9 cellular contexts compared by ENCODE assay signal in genomic region chr22:40426671-40427070, GRCh38. TPM values are rescaled to one million over a fixed set of nuclear protein-coding genes. Genes with fewer than 3 reads are reported as not detected.
DNase-seq lines count a peak whose midpoint lies in the region; ATAC-seq, FAIRE-seq and TF ChIP-seq lines count a peak whose summit lies in the region.
"Had no signal": no experiment of that assay in that cellular context is flagged by ENCODE, and none has a peak within 500 bp of the region (broad histone marks: within the 10 kb centered on the region; RNA-seq: fewer than 3 reads in every experiment).

No MANE protein-coding gene starts in this region.

- peaks cover 28% of the 10 kb centered on the region for H3K4me1 Mint-ChIP-seq in CD8-positive, alpha-beta T cell (ENCODE audit: low read depth)
- peaks cover 17 to 51% (median 41%) of the 10 kb centered on the region in 7 donors for H3K4me1 Mint-ChIP-seq in naive thymus-derived CD4-positive, alpha-beta T cell
- H3K4me1 Mint-ChIP-seq in HFFc6 (ENCODE audit: low read depth), result no peaks in the 10 kb centered on the region

- SMC1A ChIA-PET in GM12878 (lab: Charles Lee; ENCODE audit: uncharacterized antibody, unreplicated experiment), result interaction anchor here (1.0 to 2.6 kb wide), 2 partner anchors 10 to 71 kb away, joined by 4 to 14 read pairs; no protein-coding TSS in a partner anchor

- H3K4me2 ChIP-seq in GM12878 (ENCODE audit: control insufficient read depth, insufficient read depth), result no peak overlapping the region

- H3K27me3 ChIP-seq in CD8-positive, alpha-beta T cell (ENCODE audit: insufficient read depth, low read length), result no peaks in the 10 kb centered on the region
- H3K27me3 ChIP-seq in GM12878 (replicated peaks in 1 of 2; ENCODE audit: control insufficient read depth in 2 of 2, insufficient read depth in 2 of 2, low read length in 1 of 2) (no peaks in the 10 kb centered on the region), MG63 (no peaks in the 10 kb centered on the region)
- H3K27me3 ChIP-seq in naive thymus-derived CD4-positive, alpha-beta T cell (ENCODE audit: control insufficient read depth in 2 of 2, insufficient read depth in 2 of 2, low read length in 2 of 2), result no peaks in the 10 kb centered on the region
- H3K27me3 ChIP-seq: esophagus muscularis mucosa had no signal

- TF ChIP-seq POLR2A in GM12878 (IDR thresholded peaks at IDR 0.05; ENCODE audit: low read depth, low read length), result 0 out of 2 replicates have a peak, but pooled peaks have one; percentile 36

- peaks cover 84% of the 10 kb centered on the region for H3K36me3 ChIP-seq in CD8-positive, alpha-beta T cell (ENCODE audit: insufficient read depth, low read length)
- peaks cover 59 to 67% of the 10 kb centered on the region in 2 experiments for H3K36me3 ChIP-seq in GM12878 (ENCODE audit: control insufficient read depth in 2 of 2, insufficient read depth in 2 of 2, low read length in 1 of 2)
- H3K36me3 ChIP-seq in naive thymus-derived CD4-positive, alpha-beta T cell (ENCODE audit: control insufficient read depth in 2 of 3, insufficient read depth in 3 of 3, low read length in 3 of 3), result peaks cover 26 to 97% (median 45%) of the 10 kb centered on the region in 3 experiments
- peaks cover 50% of the 10 kb centered on the region for H3K36me3 ChIP-seq in MG63

- TF ChIP-seq CTCF in CD8-positive, alpha-beta T cell (IDR thresholded peaks at IDR 0.05), result no peak
- TF ChIP-seq CTCF in GM12878 (IDR thresholded peaks at IDR 0.05 in 2 of 3, conservative IDR thresholded peaks at IDR 0.05 in 1 of 3; ENCODE audit: control insufficient read depth in 2 of 3, extremely low read depth in 1 of 3, insufficient read depth in 1 of 3, low read depth in 3 of 3, low read length in 3 of 3), result no peak
- TF ChIP-seq CTCF in HFFc6 (IDR thresholded peaks at IDR 0.05), result no peak

- H3K27ac Mint-ChIP-seq in CD8-positive, alpha-beta T cell, result peak overlapping the region; percentile 73
- H3K27ac Mint-ChIP-seq in naive thymus-derived CD4-positive, alpha-beta T cell, result peak overlapping the region in 8 of 9 donors; percentile 34 to 91 (median 80)
- no peak overlapping the region for H3K27ac Mint-ChIP-seq in HFFc6

- in situ Hi-C loops in GM12878 (cut with MboI), result no loop called here

- CTCF ChIA-PET in CD8-positive, alpha-beta T cell (lab: Charles Lee), result interaction anchor here (1.4 to 5.1 kb wide), 3 partner anchors 10 to 61 kb away, joined by 3 to 47 read pairs (median 3); no protein-coding TSS in a partner anchor
- CTCF ChIA-PET in GM12878 (lab: Yijun Ruan, JAX), result interaction anchor here (1.5 kb wide), 1 partner anchor 219 kb away, joined by 3 read pairs; no protein-coding TSS in a partner anchor
- CTCF ChIA-PET in naive thymus-derived CD4-positive, alpha-beta T cell (lab: Charles Lee), result interaction anchor here (3.2 kb wide), 1 partner anchor 10 kb away, joined by 11 read pairs; no protein-coding TSS in a partner anchor
- CTCF ChIA-PET in HEK293T (lab: Yijun Ruan, JAX), result interaction anchor here (2.9 kb wide), 1 partner anchor 10 kb away, joined by 10 read pairs; no protein-coding TSS in a partner anchor

- H3K36me3 Mint-ChIP-seq in CD8-positive, alpha-beta T cell, result peaks cover 96% of the 10 kb centered on the region
- H3K36me3 Mint-ChIP-seq in naive thymus-derived CD4-positive, alpha-beta T cell, result peaks cover 19 to 77% (median 44%) of the 10 kb centered on the region in 5 donors
- peaks cover 19% of the 10 kb centered on the region for H3K36me3 Mint-ChIP-seq in HFFc6 (ENCODE audit: low read depth)

- no peak for FAIRE-seq in GM12878 (lab: Jason Lieb, UNC)

- H3K9ac ChIP-seq in GM12878 (ENCODE audit: control insufficient read depth, insufficient read depth, low read length), result no peak overlapping the region

- H3K9me3 Mint-ChIP-seq in CD8-positive, alpha-beta T cell, result no peaks in the 10 kb centered on the region
- peaks cover 0 to 4% (median 0%) of the 10 kb centered on the region in 11 donors for H3K9me3 Mint-ChIP-seq in naive thymus-derived CD4-positive, alpha-beta T cell
- no peaks in the 10 kb centered on the region for H3K9me3 Mint-ChIP-seq in HFFc6

- H3K4me3 Mint-ChIP-seq in CD8-positive, alpha-beta T cell, result no peak overlapping the region
- H3K4me3 Mint-ChIP-seq in naive thymus-derived CD4-positive, alpha-beta T cell, result no peak overlapping the region
- H3K4me3 Mint-ChIP-seq in HFFc6, result no peak overlapping the region

- no peak overlapping the region for H3K27ac ChIP-seq in CD8-positive, alpha-beta T cell (ENCODE audit: low read depth, low read length)
- H3K27ac ChIP-seq in GM12878 (ENCODE audit: control insufficient read depth, insufficient read depth), result no peak overlapping the region; the same call in 1 of the 2 replicates
- H3K27ac ChIP-seq in naive thymus-derived CD4-positive, alpha-beta T cell (ENCODE audit: low read depth, low read length), result no peak overlapping the region

- no TSS peak for BruUV-seq in GM12878 (replicated peaks; lab: Mats Ljungman, UMichigan)

- H3K27me3 Mint-ChIP-seq in CD8-positive, alpha-beta T cell (ENCODE audit: low read depth), result no peaks in the 10 kb centered on the region
- H3K27me3 Mint-ChIP-seq in naive thymus-derived CD4-positive, alpha-beta T cell, result no peaks in the 10 kb centered on the region
- H3K27me3 Mint-ChIP-seq in HFFc6 (ENCODE audit: insufficient read depth), result peaks cover 10% of the 10 kb centered on the region

- peaks cover 3% of the 10 kb centered on the region for H3K79me2 ChIP-seq in GM12878 (ENCODE audit: control insufficient read depth, insufficient read depth, low read length)

- no peak for TF ChIP-seq RAD21 in GM12878 (IDR thresholded peaks at IDR 0.05; ENCODE audit: insufficient read depth, low read depth, low read length)

- POLR2A ChIA-PET in CD8-positive, alpha-beta T cell (lab: Charles Lee), result interaction anchor here (0.5 to 1.2 kb wide), 2 partner anchors 10 to 375 kb away, joined by 3 to 4 read pairs; no protein-coding TSS in a partner anchor
- POLR2A ChIA-PET in GM12878 (lab: Charles Lee), result no interaction called here
- POLR2A ChIA-PET in naive thymus-derived CD4-positive, alpha-beta T cell (lab: Charles Lee), result interaction anchor here (0.6 to 1.2 kb wide), 2 partner anchors 11 to 42 kb away, joined by 3 read pairs; no protein-coding TSS in a partner anchor
- POLR2A ChIA-PET in HEK293T (lab: Yijun Ruan, JAX), result no interaction called here

- RAD21 ChIA-PET in GM12878 (lab: Charles Lee; ENCODE audit: unreplicated experiment), result no interaction called here

- DNase-seq in CD8-positive, alpha-beta T cell, result no peak
- DNase-seq in NCI-H146 (lab: John Stamatoyannopoulos, UW), result peak; percentile 76
- DNase-seq in GM12878 (ENCODE audit: low read depth, low spot score), result no peak
- no peak for DNase-seq in naive thymus-derived CD4-positive, alpha-beta T cell
- DNase-seq in NCI-H446 (lab: John Stamatoyannopoulos, UW), result no peak
- no peak for DNase-seq in HEK293T (ENCODE audit: extremely low spot score)
- no peak for DNase-seq in MG63
- DNase-seq in HFFc6, result no peak

- WGBS in GM12878 (ENCODE audit: insufficient coverage, insufficient replicate concordance, low lambda C conversion rate, missing lambda C conversion rate), result 88% methylated on average over 6 of the region's 6 CpGs

- no peak for ATAC-seq in CD8-positive, alpha-beta T cell
- no peak for ATAC-seq in GM12878
- no peak for ATAC-seq in naive thymus-derived CD4-positive, alpha-beta T cell

- H3K4me1 ChIP-seq in CD8-positive, alpha-beta T cell (ENCODE audit: insufficient read depth, low read length), result no peaks in the 10 kb centered on the region
- no peaks in the 10 kb centered on the region for H3K4me1 ChIP-seq in GM12878 (ENCODE audit: control insufficient read depth, insufficient read depth, low read length)
- H3K4me1 ChIP-seq in naive thymus-derived CD4-positive, alpha-beta T cell (ENCODE audit: control insufficient read depth in 2 of 2, insufficient read depth in 2 of 2, low read length in 2 of 2), result no peaks in the 10 kb centered on the region

- H3K4me3 ChIP-seq in CD8-positive, alpha-beta T cell (ENCODE audit: low read depth, low read length), result no peak overlapping the region
- no peak overlapping the region for H3K4me3 ChIP-seq in GM12878
- H3K4me3 ChIP-seq in naive thymus-derived CD4-positive, alpha-beta T cell (ENCODE audit: low read length), result no peak overlapping the region
- H3K4me3 ChIP-seq in MG63, result no peak overlapping the region
- H3K4me3 ChIP-seq: esophagus muscularis mucosa had no signal

- no peaks in the 10 kb centered on the region for H4K20me1 ChIP-seq in GM12878 (ENCODE audit: control insufficient read depth, insufficient read depth)

- intact Hi-C loops in CD8-positive, alpha-beta T cell (cut with DNase I, micrococcal nuclease), result no loop called here
- intact Hi-C loops in GM12878 (cut with micrococcal nuclease; ENCODE audit: unreplicated experiment), result no loop called here
- intact Hi-C loops in naive thymus-derived CD4-positive, alpha-beta T cell (cut with micrococcal nuclease), result no loop called here

- H3K9me3 ChIP-seq in CD8-positive, alpha-beta T cell (ENCODE audit: low read length), result no peaks in the 10 kb centered on the region
- H3K9me3 ChIP-seq in GM12878 (replicated peaks; ENCODE audit: control insufficient read depth, insufficient read depth, low read length) (no peaks in the 10 kb centered on the region), MG63 (no peaks in the 10 kb centered on the region)
- H3K9me3 ChIP-seq in naive thymus-derived CD4-positive, alpha-beta T cell (ENCODE audit: control insufficient read depth in 2 of 3, low read length in 3 of 3), result no peaks in the 10 kb centered on the region
- H3K9me3 ChIP-seq: esophagus muscularis mucosa had no signal

- H2AFZ ChIP-seq in GM12878 (ENCODE audit: control insufficient read depth, low read depth, low read length), result no peak overlapping the region

- TF ChIP-seq EP300 in GM12878 (IDR thresholded peaks at IDR 0.05; ENCODE audit: borderline replicate concordance in 1 of 2, control insufficient read depth in 1 of 2, low read depth in 2 of 2, low read length in 2 of 2), result no peak

RNA-seq across cellular contexts. Expression of gene SGSM3, which starts 56.3 kb away (rescaled TPM):
- total RNA-seq in CD8-positive, alpha-beta T cell, result 10 to 100 TPM; 74.0 to 80.1 TPM
- total RNA-seq in GM12878 (2013; cell fraction: nucleolus; rRNA removed), result 91.8 and 98.1 TPM in 2 replicates
- total RNA-seq in GM12878 (2014; rRNA removed), result 54.2 and 55.3 TPM in 2 replicates
- 20.6 and 23.6 TPM in 2 replicates for total RNA-seq in GM12878 (2014; rRNA removed; fragmentation: Illumina TruSeq; extraction: Trizol)
- 68.9 and 72.9 TPM in 2 replicates for total RNA-seq in GM12878 (2021)
- polyA plus RNA-seq in GM12878 (2011; ENCODE audit: low read depth), result 31.9 TPM
- 21.2 and 38.4 TPM in 2 replicates for polyA plus RNA-seq in GM12878 (2011; rRNA removed)
- polyA plus RNA-seq in GM12878 (2011; cell fraction: cytosol; rRNA removed), result 35.1 and 59.7 TPM in 2 replicates
- polyA plus RNA-seq in GM12878 (2011; cell fraction: nucleus; rRNA removed), result 531 and 554 TPM in 2 replicates
- polyA plus RNA-seq in GM12878 (2012), result 61.2 and 72.9 TPM in 2 replicates
- polyA plus RNA-seq in GM12878 (2014; fragmentation: Illumina TruSeq; extraction: Trizol), result 5.9 and 18.4 TPM in 2 replicates
- polyA plus RNA-seq in GM12878 (2014; fragmentation: Nextera tagmentation; extraction: Ambion mirVana), result 1 to 10 TPM; 1.9 to 7.4 TPM
- 90.0 and 95.6 TPM in 2 replicates for polyA plus RNA-seq in GM12878 (2014; rRNA removed)
- 10 to 100 TPM; 61.7 to 65.4 TPM for polyA plus RNA-seq in GM12878 (2016; fragmentation: Nextera tagmentation; extraction: Ambion mirVana)
- polyA minus RNA-seq in GM12878 (2011; rRNA and poly(A)+ RNA removed), result 16.1 and 27.2 TPM in 2 replicates
- polyA minus RNA-seq in GM12878 (2011; cell fraction: cytosol; rRNA and poly(A)+ RNA removed), result 11.9 and 13.0 TPM in 2 replicates
- polyA minus RNA-seq in GM12878 (2011; cell fraction: nucleus; rRNA and poly(A)+ RNA removed), result 49.9 and 64.8 TPM in 2 replicates
- 100 to 1,000 TPM in 2 of 5 experiments, 10 to 100 TPM in 3; 75.2 to 114 (median 91.1) TPM for total RNA-seq in naive thymus-derived CD4-positive, alpha-beta T cell
- polyA plus RNA-seq in naive thymus-derived CD4-positive, alpha-beta T cell, result 10 to 100 TPM; 52.1 to 61.2 TPM
- total RNA-seq in MG63 (2014; rRNA removed; shearing (Covaris generic); ENCODE audit: low replicate concordance), result 34.6 and 47.6 TPM in 2 replicates
- 10 to 100 TPM; 41.3 to 52.1 (median 45.5) TPM for total RNA-seq in HFFc6 (2021; fragmentation: NEBNext Ultra II Directional; extraction: Animal tissue kit (Norgen Biotek cat#: 25700))

Comparison
In these comparisons a context has a peak if more than half of its experiments do, and no peak if none do; other contexts are left out.
1. POLR2A ChIA-PET loops: an anchor here in CD8-positive, alpha-beta T cell (0.5 to 1.2 kb wide) and naive thymus-derived CD4-positive, alpha-beta T cell (0.6 to 1.2 kb wide); none called in GM12878 and HEK293T.